Comparison of ENCODE assay signal across 9 cellular contexts in the genomic region with DNA sequence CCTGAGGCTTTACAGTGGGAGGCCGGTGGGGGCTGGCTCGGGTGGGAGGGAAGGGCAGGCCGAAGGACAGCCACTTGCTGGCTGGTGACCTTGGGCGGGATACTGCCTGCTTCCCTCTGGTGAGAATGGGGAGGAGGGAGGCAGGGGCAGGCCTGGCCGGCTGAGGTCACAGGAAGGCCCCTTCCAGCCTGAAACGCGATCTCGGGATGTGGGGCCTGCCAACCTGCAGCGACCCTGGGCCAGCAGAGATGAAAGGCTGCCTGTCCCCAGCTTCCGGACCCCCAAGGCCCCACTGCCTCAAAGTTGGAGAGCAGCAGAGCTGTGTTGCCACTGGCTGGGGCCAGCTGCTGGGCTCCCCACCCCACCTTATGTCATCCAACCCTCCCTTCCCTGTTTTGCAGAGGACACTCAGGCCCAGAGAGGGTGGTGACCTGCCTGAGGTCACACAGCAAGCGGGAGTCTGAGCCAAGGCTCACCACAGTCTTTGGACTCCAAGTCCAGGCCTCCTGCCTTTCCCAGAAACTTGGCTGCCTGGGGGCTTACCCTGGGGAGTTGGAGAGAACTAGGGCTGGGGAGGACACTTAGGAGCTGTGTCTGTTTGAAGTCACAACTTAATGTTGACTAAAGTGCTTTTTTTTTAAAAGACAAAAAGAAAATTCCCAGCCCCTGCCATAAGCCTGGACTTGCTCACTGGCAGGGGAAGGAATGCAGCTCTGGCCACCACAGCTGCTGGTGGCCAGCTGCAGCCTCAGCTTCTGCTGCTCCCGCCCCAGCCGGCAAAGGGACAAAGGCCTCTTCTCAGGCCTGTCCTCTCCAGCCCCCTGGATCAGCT. TPM values are rescaled to one million over a fixed set of nuclear protein-coding genes. Genes with fewer than 3 reads are reported as not detected.
A peak's percentile ranks its signal among the peaks of the same experiment; 100 is the strongest.
DNase-seq lines count a peak whose midpoint lies in the region; ATAC-seq and TF ChIP-seq lines count a peak whose summit lies in the region.
"Had no signal": no experiment of that assay in that cellular context is flagged by ENCODE, and none has a peak within 500 bp of the region (broad histone marks: within the 10 kb centered on the region; RNA-seq: fewer than 3 reads in every experiment).

No MANE protein-coding gene starts in this region.

- H3K9me2 ChIP-seq in Karpas-422 (replicated peaks; ENCODE audit: insufficient read depth, low read length): no peaks in the 10 kb centered on the region

- no peak for TF ChIP-seq POLR2A in ovary (IDR thresholded peaks at IDR 0.05)

- no peaks in the 10 kb centered on the region for H3K27me3 ChIP-seq in ovary
- H3K27me3 ChIP-seq in Karpas-422 (ENCODE audit: low read length): no peaks in the 10 kb centered on the region

- H4K20me1 ChIP-seq in Karpas-422 (ENCODE audit: insufficient read depth, low read depth, low read length): no peaks in the 10 kb centered on the region

- H3K27ac ChIP-seq in ovary: peak overlapping the region; percentile 56 to 90
- H3K27ac ChIP-seq in Karpas-422 (ENCODE audit: low read length): no peak overlapping the region

- peaks cover 10% of the 10 kb centered on the region for H3K4me1 ChIP-seq in ovary (ENCODE audit: insufficient read depth)
- no peaks in the 10 kb centered on the region for H3K4me1 ChIP-seq in Karpas-422 (ENCODE audit: low read length)

- no peak overlapping the region for H2AFZ ChIP-seq in Karpas-422 (ENCODE audit: low read length)

- DNase-seq in COLO668 (lab: John Stamatoyannopoulos, UW; ENCODE audit: unreplicated experiment) (peak; percentile 73), anterior cingulate cortex (lab: John Stamatoyannopoulos, UW) (peak in 53 of 58 donors; percentile 22 to 95 (median 77)), left cardiac atrium (peak; percentile 91), ovary (peak; percentile 82 to 92 (median 90)), Karpas-422 (no peak), SIG-M5 (lab: John Stamatoyannopoulos, UW) (no peak)
- DNase-seq: T-helper 17 cell had no signal

- 3 to 6% (median 4%) methylated on average over 13 of the region's 13 CpGs for WGBS in ovary, 3 donors

- H3K9me3 ChIP-seq in ovary (no peaks in the 10 kb centered on the region), Karpas-422 (ENCODE audit: low read length) (no peaks in the 10 kb centered on the region)

- intact Hi-C loops in left cardiac atrium (cut with DNase I): no loop called here
- intact Hi-C loops in ovary (cut with DNase I): no loop called here

- no peaks in the 10 kb centered on the region for H3K36me3 ChIP-seq in ovary
- H3K36me3 ChIP-seq in Karpas-422 (ENCODE audit: insufficient read depth, low read length): no peaks in the 10 kb centered on the region

- TF ChIP-seq EP300 in ovary (IDR thresholded peaks at IDR 0.05): no peak

- H3K4me3 ChIP-seq in ovary: no peak overlapping the region
- H3K4me3 ChIP-seq in Karpas-422 (ENCODE audit: low read length): no peak overlapping the region

- no peak overlapping the region for H3K4me2 ChIP-seq in Karpas-422 (ENCODE audit: low read depth, low read length, poor library complexity, severe bottlenecking)

- no peak for TF ChIP-seq CTCF in ovary (IDR thresholded peaks at IDR 0.05)

- H3K9ac ChIP-seq in Karpas-422 (ENCODE audit: low read length): no peak overlapping the region

- no peaks in the 10 kb centered on the region for H3K79me2 ChIP-seq in Karpas-422 (ENCODE audit: low read length)

- peak; percentile 94 to 95 for ATAC-seq in left cardiac atrium
- no peak for ATAC-seq in HG03565 (IDR thresholded peaks at IDR 0.05; ENCODE audit: unreplicated experiment)
- no peak for ATAC-seq in GM18867 (IDR thresholded peaks at IDR 0.05; ENCODE audit: unreplicated experiment)
- ATAC-seq: T-helper 17 cell had no signal

RNA-seq across cellular contexts. Expression of gene WASF2, which starts 14.8 kb away (rescaled TPM):
- 10 to 100 TPM; 71.8 to 77.4 TPM for total RNA-seq in left cardiac atrium
- total RNA-seq in ovary: 100 to 1,000 TPM in 5 of 7 donors, 10 to 100 TPM in 2; 28.0 to 163 (median 153) TPM
- 100 to 1,000 TPM in 1 of 2 donors, 10 to 100 TPM in 1; 58.0 to 233 TPM for polyA plus RNA-seq in ovary
- 20.2 and 21.7 TPM in 2 replicates for total RNA-seq in Karpas-422 (2014; rRNA removed; shearing (Covaris generic); ENCODE audit: low replicate concordance)

Comparison
In these comparisons a context has a peak if more than half of its experiments do, and no peak if none do; other contexts are left out.
1. DNase-seq: peak in COLO668 (single experiment), anterior cingulate cortex (53 of 58), left cardiac atrium (single experiment) and ovary (5 of 5); none in Karpas-422 (single experiment) and SIG-M5 (single experiment).
2. ATAC-seq: peak in left cardiac atrium (2 of 2); none in HG03565 (single experiment) and GM18867 (single experiment).